8 cellular contexts compared by ENCODE assay signal in genomic region chr16:3188925-3189825, GRCh38. TPM values are rescaled to one million over a fixed set of nuclear protein-coding genes. Genes with fewer than 3 reads are reported as not detected.
DNase-seq lines count a peak whose midpoint lies in the region; ATAC-seq, FAIRE-seq and TF ChIP-seq lines count a peak whose summit lies in the region.

No MANE protein-coding gene starts in this region.

- in situ Hi-C loops in GM12878 (cut with MboI) (no loop called here), HepG2 (cut with HindIII; ENCODE audit: extremely low pct_ligation_motif_present, low pct_unique_long_range_greater_than_20kb) (no loop called here)

- H3K4me1 ChIP-seq in GM12878 (ENCODE audit: control insufficient read depth, insufficient read depth, low read length) (peaks cover 17% of the 10 kb centered on the region), HepG2 (ENCODE audit: insufficient read depth, low read length) (peaks cover 43% of the 10 kb centered on the region)

- no peak for FAIRE-seq in GM12878 (lab: Jason Lieb, UNC)
- FAIRE-seq in HepG2 (lab: Jason Lieb, UNC) = no peak

- H3K9ac ChIP-seq in GM12878 (ENCODE audit: control insufficient read depth, insufficient read depth, low read length) = peak overlapping the region; percentile 63
- H3K9ac ChIP-seq in HepG2 (ENCODE audit: insufficient read depth, low read depth, low read length) = peak overlapping the region; percentile 57

- H2AFZ ChIP-seq in GM12878 (ENCODE audit: control insufficient read depth, low read depth, low read length) (peak overlapping the region; percentile 82), HepG2 (ENCODE audit: low read length) (peak overlapping the region; percentile 67)

- peak overlapping the region; percentile 86 for H3K27ac ChIP-seq in 22Rv1
- no peak overlapping the region for H3K27ac ChIP-seq in GM12878 (ENCODE audit: control insufficient read depth, insufficient read depth)
- H3K27ac ChIP-seq in HepG2 (ENCODE audit: extremely low read length, insufficient read depth, low read length) = peak overlapping the region; percentile 40

- SMC1A ChIA-PET in GM12878 (lab: Charles Lee; ENCODE audit: uncharacterized antibody, unreplicated experiment) = interaction anchor here (0.7 to 1.5 kb wide), 6 partner anchors 14 to 268 kb away, joined by 3 to 4 read pairs (median 3); no protein-coding TSS in a partner anchor

- WGBS in GM12878 (ENCODE audit: insufficient coverage, insufficient replicate concordance, low lambda C conversion rate, missing lambda C conversion rate) = 6% methylated on average over 61 of the region's 61 CpGs
- WGBS in HepG2 (ENCODE audit: low lambda C conversion rate) = 15% methylated on average over 47 of the region's 61 CpGs

- TF ChIP-seq EP300 in GM12878 (IDR thresholded peaks at IDR 0.05; ENCODE audit: borderline replicate concordance in 1 of 2, control insufficient read depth in 1 of 2, low read depth in 2 of 2, low read length in 2 of 2) = no peak
- TF ChIP-seq EP300 in HepG2 (IDR thresholded peaks at IDR 0.05; ENCODE audit: low read depth in 2 of 2, low read length in 2 of 2) = peak in 1 of 2 experiments; percentile 14; a peak in 1 of 4 replicates
- no peak for TF ChIP-seq EP300 in HepG2 (CRISPR knock-in tag; IDR thresholded peaks at IDR 0.05; ENCODE audit: borderline replicate concordance)

- H4K20me1 ChIP-seq in GM12878 (ENCODE audit: control insufficient read depth, insufficient read depth) (no peaks in the 10 kb centered on the region), HepG2 (ENCODE audit: insufficient read depth, low read length) (no peaks in the 10 kb centered on the region)

- peak overlapping the region; percentile 62; the same call in 1 of the 2 replicates for H3K4me3 ChIP-seq in GM08714 (ENCODE audit: low read length)
- H3K4me3 ChIP-seq in GM12878 = peak overlapping the region; percentile 54
- peak overlapping the region; percentile 72 to 91 (median 76) for H3K4me3 ChIP-seq in HepG2 (replicated peaks in 1 of 3; ENCODE audit: insufficient read depth in 1 of 3, low read depth in 2 of 3, low read length in 3 of 3)

- no peaks in the 10 kb centered on the region; a peak in 1 of 4 replicates for H3K27me3 ChIP-seq in GM12878 (replicated peaks in 1 of 2; ENCODE audit: control insufficient read depth in 2 of 2, insufficient read depth in 2 of 2, low read length in 1 of 2)
- H3K27me3 ChIP-seq in HepG2 (ENCODE audit: control insufficient read depth in 1 of 2, insufficient read depth in 2 of 2, low read length in 2 of 2) = no peaks in the 10 kb centered on the region

- TF ChIP-seq CTCF in 22Rv1 (IDR thresholded peaks at IDR 0.05) (no peak), GM12878 (IDR thresholded peaks at IDR 0.05 in 2 of 3, conservative IDR thresholded peaks at IDR 0.05 in 1 of 3; ENCODE audit: control insufficient read depth in 2 of 3, extremely low read depth in 1 of 3, insufficient read depth in 1 of 3, low read depth in 3 of 3, low read length in 3 of 3) (no peak), HepG2 (CRISPR knock-in tag; IDR thresholded peaks at IDR 0.05) (no peak)

- H3K36me3 ChIP-seq in GM12878 (ENCODE audit: control insufficient read depth in 2 of 2, insufficient read depth in 2 of 2, low read length in 1 of 2) = no peaks in the 10 kb centered on the region
- H3K36me3 ChIP-seq in HepG2 (replicated peaks in 1 of 2; ENCODE audit: control insufficient read depth in 1 of 2, insufficient read depth in 2 of 2, low read length in 2 of 2) = no peaks in the 10 kb centered on the region

- TF ChIP-seq POLR2A in GM12878 (IDR thresholded peaks at IDR 0.05; ENCODE audit: low read depth, low read length) (peak; percentile 42; the same call in 1 of the 2 replicates), HepG2 (IDR thresholded peaks at IDR 0.05; ENCODE audit: insufficient read depth in 1 of 2, low read depth in 2 of 2, low read length in 2 of 2) (no peak)

- no peaks in the 10 kb centered on the region; the same call in 2 of the 3 replicates for H3K9me3 ChIP-seq in GM12878 (replicated peaks; ENCODE audit: control insufficient read depth, insufficient read depth, low read length)
- no peaks in the 10 kb centered on the region for H3K9me3 ChIP-seq in HepG2 (ENCODE audit: low read length)

- peak; percentile 77 for ATAC-seq in GM12878
- ATAC-seq in HepG2 = peak; percentile 26
- ATAC-seq in GM21390 (IDR thresholded peaks at IDR 0.05; ENCODE audit: unreplicated experiment) = no peak
- no peak for ATAC-seq in HG03159 (IDR thresholded peaks at IDR 0.05; ENCODE audit: unreplicated experiment)

- BruUV-seq in GM12878 (replicated peaks; lab: Mats Ljungman, UMichigan) = no TSS peak
- BruUV-seq in HepG2 (replicated peaks; lab: Mats Ljungman, UMichigan) = no TSS peak

- H3K79me2 ChIP-seq in GM12878 (ENCODE audit: control insufficient read depth, insufficient read depth, low read length) (no peaks in the 10 kb centered on the region), HepG2 (ENCODE audit: insufficient read depth, low read length) (no peaks in the 10 kb centered on the region)

- RAD21 ChIA-PET in GM12878 (lab: Charles Lee; ENCODE audit: unreplicated experiment) = no interaction called here

- CTCF ChIA-PET in GM12878 (lab: Yijun Ruan, JAX) (interaction anchor here (0.7 to 1.3 kb wide), 3 partner anchors 38 to 255 kb away, joined by 3 to 4 read pairs (median 3); partner anchors contain the start of genes NAA60 and ZNF597), HepG2 (lab: Yijun Ruan, JAX; ENCODE audit: low intra/inter-chr PET ratio, low total read pairs) (no interaction called here)

- peak; percentile 86 for DNase-seq in OCI-M1 (lab: John Stamatoyannopoulos, UW)
- no peak for DNase-seq in GM12878 (ENCODE audit: low read depth, low spot score)
- peak; percentile 60 for DNase-seq in HepG2 (ENCODE audit: low spot score)
- DNase-seq in MV-4-11 (lab: John Stamatoyannopoulos, UW) = no peak

- TF ChIP-seq RAD21 in GM12878 (IDR thresholded peaks at IDR 0.05; ENCODE audit: insufficient read depth, low read depth, low read length) (no peak), HepG2 (CRISPR knock-in tag; IDR thresholded peaks at IDR 0.05) (no peak)

- POLR2A ChIA-PET in GM12878 (lab: Charles Lee) (no interaction called here), HepG2 (lab: Yijun Ruan, JAX) (interaction anchor here (1.2 to 3.0 kb wide), 4 partner anchors 9 to 78 kb away, joined by 3 to 22 read pairs (median 6); no protein-coding TSS in a partner anchor)

- intact Hi-C loops in GM12878 (cut with micrococcal nuclease; ENCODE audit: unreplicated experiment) (loop anchor here (2.0 kb wide), 1 partner anchor 270 kb away; no protein-coding TSS in a partner anchor), HepG2 (cut with micrococcal nuclease; ENCODE audit: unreplicated experiment) (loop anchor here (5.0 kb wide), 1 partner anchor 37 kb away; no protein-coding TSS in a partner anchor)

- H3K4me2 ChIP-seq in GM12878 (ENCODE audit: control insufficient read depth, insufficient read depth) = peak overlapping the region; percentile 98
- peak overlapping the region; percentile 88 for H3K4me2 ChIP-seq in HepG2 (ENCODE audit: low read depth, low read length)

RNA-seq across cellular contexts. Expression of gene OR1F1, which starts 1.2 kb away (rescaled TPM):
- not detected in 2 replicates for total RNA-seq in GM12878 (2013; cell fraction: nucleolus; rRNA removed)
- not detected in 2 replicates for total RNA-seq in GM12878 (2014; rRNA removed)
- not detected in 2 replicates for total RNA-seq in GM12878 (2014; rRNA removed; fragmentation: Illumina TruSeq; extraction: Trizol)
- not detected in 2 replicates for total RNA-seq in GM12878 (2021)
- not detected for polyA plus RNA-seq in GM12878 (2011; ENCODE audit: low read depth)
- polyA plus RNA-seq in GM12878 (2011; rRNA removed) = 0.12 TPM in 1 of 2 replicates, not detected in the other
- polyA plus RNA-seq in GM12878 (2011; cell fraction: cytosol; rRNA removed) = 0.30 and 0.36 TPM in 2 replicates
- 0.12 TPM in 1 of 2 replicates, not detected in the other for polyA plus RNA-seq in GM12878 (2011; cell fraction: nucleus; rRNA removed)
- not detected in 2 replicates for polyA plus RNA-seq in GM12878 (2012)
- 0.10 TPM in 1 of 2 replicates, not detected in the other for polyA plus RNA-seq in GM12878 (2014; fragmentation: Illumina TruSeq; extraction: Trizol)
- polyA plus RNA-seq in GM12878 (2014; fragmentation: Nextera tagmentation; extraction: Ambion mirVana) = not detected
- polyA plus RNA-seq in GM12878 (2014; rRNA removed) = 0.14 TPM in 1 of 2 replicates, not detected in the other
- polyA plus RNA-seq in GM12878 (2016; fragmentation: Nextera tagmentation; extraction: Ambion mirVana) = not detected
- polyA minus RNA-seq in GM12878 (2011; rRNA and poly(A)+ RNA removed) = 1.1 TPM in 1 of 2 replicates, not detected in the other
- not detected in 2 replicates for polyA minus RNA-seq in GM12878 (2011; cell fraction: cytosol; rRNA and poly(A)+ RNA removed)
- polyA minus RNA-seq in GM12878 (2011; cell fraction: nucleus; rRNA and poly(A)+ RNA removed) = not detected in 2 replicates
- not detected in 2 replicates for total RNA-seq in HepG2 (2016; rRNA removed; fragmentation: Illumina TruSeq; extraction: Trizol)
- total RNA-seq in HepG2 (2016; cell fraction: cytosol; rRNA removed; fragmentation: Illumina TruSeq; extraction: Trizol; ENCODE audit: low read depth) = not detected in 2 replicates
- 0.15 TPM in 1 of 2 replicates, not detected in the other for total RNA-seq in HepG2 (2016; cell fraction: insoluble cytoplasmic fraction; rRNA removed; fragmentation: Illumina TruSeq; extraction: Trizol)
- total RNA-seq in HepG2 (2016; cell fraction: membrane; rRNA removed; fragmentation: Illumina TruSeq; extraction: Trizol) = not detected in 2 replicates
- total RNA-seq in HepG2 (2016; cell fraction: nucleus; rRNA removed; fragmentation: Illumina TruSeq; extraction: Trizol) = not detected in 2 replicates
- polyA plus RNA-seq in HepG2 (2011; rRNA removed) = 0.90 and 0.97 TPM in 2 replicates
- polyA plus RNA-seq in HepG2 (2011; cell fraction: cytosol; rRNA removed) = 0.94 and 1.1 TPM in 2 replicates
- 0.88 and 1.3 TPM in 2 replicates for polyA plus RNA-seq in HepG2 (2011; cell fraction: nucleus; rRNA removed)
- polyA plus RNA-seq in HepG2 (2012) = 0.25 and 0.40 TPM in 2 replicates
- not detected in 2 replicates for polyA plus RNA-seq in HepG2 (2016; cell fraction: cytosol; fragmentation: Illumina TruSeq; extraction: Trizol; ENCODE audit: low read depth)
- polyA plus RNA-seq in HepG2 (2016; cell fraction: insoluble cytoplasmic fraction; fragmentation: Illumina TruSeq; extraction: Trizol; ENCODE audit: low read depth) = not detected in 2 replicates
- polyA plus RNA-seq in HepG2 (2016; cell fraction: membrane; fragmentation: Illumina TruSeq; extraction: Trizol; ENCODE audit: low read depth) = not detected in 2 replicates
- 0.53 TPM in 1 of 2 replicates, not detected in the other for polyA plus RNA-seq in HepG2 (2016; cell fraction: nucleus; fragmentation: Illumina TruSeq; extraction: Trizol; ENCODE audit: insufficient read depth, low read depth)
- polyA minus RNA-seq in HepG2 (2011; rRNA and poly(A)+ RNA removed; ENCODE audit: low replicate concordance) = 4.7 and 5.0 TPM in 2 replicates
- polyA minus RNA-seq in HepG2 (2011; cell fraction: cytosol; rRNA and poly(A)+ RNA removed) = 0.69 TPM in 1 of 2 replicates, not detected in the other
- polyA minus RNA-seq in HepG2 (2011; cell fraction: nucleus; rRNA and poly(A)+ RNA removed) = 0.64 TPM in 1 of 2 replicates, not detected in the other

RNA-seq across cellular contexts. Expression of gene ZNF200, which starts 45.8 kb away (rescaled TPM):
- 30.1 and 31.9 TPM in 2 replicates for total RNA-seq in GM12878 (2013; cell fraction: nucleolus; rRNA removed)
- 12.8 and 14.1 TPM in 2 replicates for total RNA-seq in GM12878 (2014; rRNA removed)
- 11.5 and 12.1 TPM in 2 replicates for total RNA-seq in GM12878 (2014; rRNA removed; fragmentation: Illumina TruSeq; extraction: Trizol)
- total RNA-seq in GM12878 (2021) = 8.7 and 10.4 TPM in 2 replicates
- polyA plus RNA-seq in GM12878 (2011; ENCODE audit: low read depth) = 3.1 TPM
- 6.3 and 7.8 TPM in 2 replicates for polyA plus RNA-seq in GM12878 (2011; rRNA removed)
- polyA plus RNA-seq in GM12878 (2011; cell fraction: cytosol; rRNA removed) = 4.1 and 4.6 TPM in 2 replicates
- polyA plus RNA-seq in GM12878 (2011; cell fraction: nucleus; rRNA removed) = 8.2 and 10.6 TPM in 2 replicates
- polyA plus RNA-seq in GM12878 (2012) = 4.6 and 5.5 TPM in 2 replicates
- polyA plus RNA-seq in GM12878 (2014; fragmentation: Illumina TruSeq; extraction: Trizol) = 8.9 and 11.2 TPM in 2 replicates
- 1 to 10 TPM; 4.0 to 4.1 TPM for polyA plus RNA-seq in GM12878 (2014; fragmentation: Nextera tagmentation; extraction: Ambion mirVana)
- 5.2 and 8.3 TPM in 2 replicates for polyA plus RNA-seq in GM12878 (2014; rRNA removed)
- polyA plus RNA-seq in GM12878 (2016; fragmentation: Nextera tagmentation; extraction: Ambion mirVana) = 10 to 100 TPM; 12.4 to 13.9 TPM
- 9.2 and 11.3 TPM in 2 replicates for polyA minus RNA-seq in GM12878 (2011; rRNA and poly(A)+ RNA removed)
- 4.0 and 7.1 TPM in 2 replicates for polyA minus RNA-seq in GM12878 (2011; cell fraction: cytosol; rRNA and poly(A)+ RNA removed)
- polyA minus RNA-seq in GM12878 (2011; cell fraction: nucleus; rRNA and poly(A)+ RNA removed) = 9.7 and 17.2 TPM in 2 replicates
- 16.5 and 18.0 TPM in 2 replicates for total RNA-seq in HepG2 (2016; rRNA removed; fragmentation: Illumina TruSeq; extraction: Trizol)
- 3.5 and 3.9 TPM in 2 replicates for total RNA-seq in HepG2 (2016; cell fraction: cytosol; rRNA removed; fragmentation: Illumina TruSeq; extraction: Trizol; ENCODE audit: low read depth)
- total RNA-seq in HepG2 (2016; cell fraction: insoluble cytoplasmic fraction; rRNA removed; fragmentation: Illumina TruSeq; extraction: Trizol) = 15.2 and 18.5 TPM in 2 replicates
- 9.1 and 10.4 TPM in 2 replicates for total RNA-seq in HepG2 (2016; cell fraction: membrane; rRNA removed; fragmentation: Illumina TruSeq; extraction: Trizol)
- total RNA-seq in HepG2 (2016; cell fraction: nucleus; rRNA removed; fragmentation: Illumina TruSeq; extraction: Trizol) = 12.6 and 15.6 TPM in 2 replicates
- polyA plus RNA-seq in HepG2 (2011; rRNA removed) = 3.5 and 4.0 TPM in 2 replicates
- 1.9 and 2.7 TPM in 2 replicates for polyA plus RNA-seq in HepG2 (2011; cell fraction: cytosol; rRNA removed)
- polyA plus RNA-seq in HepG2 (2011; cell fraction: nucleus; rRNA removed) = 7.0 and 8.7 TPM in 2 replicates
- 4.4 and 6.0 TPM in 2 replicates for polyA plus RNA-seq in HepG2 (2012)
- 0.78 TPM in 2 replicates for polyA plus RNA-seq in HepG2 (2016; cell fraction: cytosol; fragmentation: Illumina TruSeq; extraction: Trizol; ENCODE audit: low read depth)
- 14.6 and 15.4 TPM in 2 replicates for polyA plus RNA-seq in HepG2 (2016; cell fraction: insoluble cytoplasmic fraction; fragmentation: Illumina TruSeq; extraction: Trizol; ENCODE audit: low read depth)
- polyA plus RNA-seq in HepG2 (2016; cell fraction: membrane; fragmentation: Illumina TruSeq; extraction: Trizol; ENCODE audit: low read depth) = 2.1 and 2.2 TPM in 2 replicates
- 18.5 and 20.4 TPM in 2 replicates for polyA plus RNA-seq in HepG2 (2016; cell fraction: nucleus; fragmentation: Illumina TruSeq; extraction: Trizol; ENCODE audit: insufficient read depth, low read depth)
- 5.2 and 14.9 TPM in 2 replicates for polyA minus RNA-seq in HepG2 (2011; rRNA and poly(A)+ RNA removed; ENCODE audit: low replicate concordance)
- polyA minus RNA-seq in HepG2 (2011; cell fraction: cytosol; rRNA and poly(A)+ RNA removed) = 4.4 and 4.9 TPM in 2 replicates
- 11.8 and 14.4 TPM in 2 replicates for polyA minus RNA-seq in HepG2 (2011; cell fraction: nucleus; rRNA and poly(A)+ RNA removed)

RNA-seq across cellular contexts. Expression of gene ZNF213, which starts 54.3 kb away (rescaled TPM):
- 2.7 and 6.1 TPM in 2 replicates for total RNA-seq in GM12878 (2013; cell fraction: nucleolus; rRNA removed)
- total RNA-seq in GM12878 (2014; rRNA removed) = 1.1 TPM in 2 replicates
- 0.83 and 1.2 TPM in 2 replicates for total RNA-seq in GM12878 (2014; rRNA removed; fragmentation: Illumina TruSeq; extraction: Trizol)
- 7.2 and 9.4 TPM in 2 replicates for total RNA-seq in GM12878 (2021)
- polyA plus RNA-seq in GM12878 (2011; ENCODE audit: low read depth) = 2.1 TPM
- 0.13 and 0.53 TPM in 2 replicates for polyA plus RNA-seq in GM12878 (2011; rRNA removed)
- 0.73 and 1.0 TPM in 2 replicates for polyA plus RNA-seq in GM12878 (2011; cell fraction: cytosol; rRNA removed)
- polyA plus RNA-seq in GM12878 (2011; cell fraction: nucleus; rRNA removed) = 2.0 and 3.8 TPM in 2 replicates
- polyA plus RNA-seq in GM12878 (2012) = 4.8 and 5.3 TPM in 2 replicates
- polyA plus RNA-seq in GM12878 (2014; fragmentation: Illumina TruSeq; extraction: Trizol) = 0.22 and 0.91 TPM in 2 replicates
- polyA plus RNA-seq in GM12878 (2014; fragmentation: Nextera tagmentation; extraction: Ambion mirVana) = under 1 TPM; 0.55 to 0.58 TPM
- polyA plus RNA-seq in GM12878 (2014; rRNA removed) = 3.1 and 3.2 TPM in 2 replicates
- 1 to 10 TPM; 3.4 to 4.8 TPM for polyA plus RNA-seq in GM12878 (2016; fragmentation: Nextera tagmentation; extraction: Ambion mirVana)
- polyA minus RNA-seq in GM12878 (2011; rRNA and poly(A)+ RNA removed) = 0.88 and 1.6 TPM in 2 replicates
- 1.2 and 1.9 TPM in 2 replicates for polyA minus RNA-seq in GM12878 (2011; cell fraction: cytosol; rRNA and poly(A)+ RNA removed)
- polyA minus RNA-seq in GM12878 (2011; cell fraction: nucleus; rRNA and poly(A)+ RNA removed) = 1.1 and 2.1 TPM in 2 replicates
- total RNA-seq in HepG2 (2016; rRNA removed; fragmentation: Illumina TruSeq; extraction: Trizol) = 0.97 and 1.2 TPM in 2 replicates
- 0.51 and 0.71 TPM in 2 replicates for total RNA-seq in HepG2 (2016; cell fraction: cytosol; rRNA removed; fragmentation: Illumina TruSeq; extraction: Trizol; ENCODE audit: low read depth)
- 0.78 and 0.92 TPM in 2 replicates for total RNA-seq in HepG2 (2016; cell fraction: insoluble cytoplasmic fraction; rRNA removed; fragmentation: Illumina TruSeq; extraction: Trizol)
- total RNA-seq in HepG2 (2016; cell fraction: membrane; rRNA removed; fragmentation: Illumina TruSeq; extraction: Trizol) = 1.7 and 2.6 TPM in 2 replicates
- total RNA-seq in HepG2 (2016; cell fraction: nucleus; rRNA removed; fragmentation: Illumina TruSeq; extraction: Trizol) = 0.78 and 1.0 TPM in 2 replicates
- 0.59 and 0.77 TPM in 2 replicates for polyA plus RNA-seq in HepG2 (2011; rRNA removed)
- 0.38 and 0.42 TPM in 2 replicates for polyA plus RNA-seq in HepG2 (2011; cell fraction: cytosol; rRNA removed)
- polyA plus RNA-seq in HepG2 (2011; cell fraction: nucleus; rRNA removed) = 1.5 and 1.7 TPM in 2 replicates
- 2.8 and 3.3 TPM in 2 replicates for polyA plus RNA-seq in HepG2 (2012)
- 1.4 and 1.9 TPM in 2 replicates for polyA plus RNA-seq in HepG2 (2016; cell fraction: cytosol; fragmentation: Illumina TruSeq; extraction: Trizol; ENCODE audit: low read depth)
- 2.2 and 3.9 TPM in 2 replicates for polyA plus RNA-seq in HepG2 (2016; cell fraction: insoluble cytoplasmic fraction; fragmentation: Illumina TruSeq; extraction: Trizol; ENCODE audit: low read depth)
- polyA plus RNA-seq in HepG2 (2016; cell fraction: membrane; fragmentation: Illumina TruSeq; extraction: Trizol; ENCODE audit: low read depth) = 3.0 and 3.5 TPM in 2 replicates
- 2.6 and 3.8 TPM in 2 replicates for polyA plus RNA-seq in HepG2 (2016; cell fraction: nucleus; fragmentation: Illumina TruSeq; extraction: Trizol; ENCODE audit: insufficient read depth, low read depth)
- 1.5 and 2.3 TPM in 2 replicates for polyA minus RNA-seq in HepG2 (2011; rRNA and poly(A)+ RNA removed; ENCODE audit: low replicate concordance)
- 2.1 and 2.5 TPM in 2 replicates for polyA minus RNA-seq in HepG2 (2011; cell fraction: cytosol; rRNA and poly(A)+ RNA removed)
- polyA minus RNA-seq in HepG2 (2011; cell fraction: nucleus; rRNA and poly(A)+ RNA removed) = 0.26 and 0.50 TPM in 2 replicates

Comparison
In these comparisons a context has a peak if more than half of its experiments do, and no peak if none do; other contexts are left out.
1. DNase-seq: peak in OCI-M1 (single experiment) and HepG2 (single experiment); none in GM12878 (single experiment) and MV-4-11 (single experiment).
2. ATAC-seq: peak in GM12878 (single experiment) and HepG2 (single experiment); none in GM21390 (single experiment) and HG03159 (single experiment).
3. Peak in every context shown above with its lines, with median percentiles within 50 percentile points of each other: H3K4me3 ChIP-seq.